8 cellular contexts compared by ENCODE assay signal in the genomic region with DNA sequence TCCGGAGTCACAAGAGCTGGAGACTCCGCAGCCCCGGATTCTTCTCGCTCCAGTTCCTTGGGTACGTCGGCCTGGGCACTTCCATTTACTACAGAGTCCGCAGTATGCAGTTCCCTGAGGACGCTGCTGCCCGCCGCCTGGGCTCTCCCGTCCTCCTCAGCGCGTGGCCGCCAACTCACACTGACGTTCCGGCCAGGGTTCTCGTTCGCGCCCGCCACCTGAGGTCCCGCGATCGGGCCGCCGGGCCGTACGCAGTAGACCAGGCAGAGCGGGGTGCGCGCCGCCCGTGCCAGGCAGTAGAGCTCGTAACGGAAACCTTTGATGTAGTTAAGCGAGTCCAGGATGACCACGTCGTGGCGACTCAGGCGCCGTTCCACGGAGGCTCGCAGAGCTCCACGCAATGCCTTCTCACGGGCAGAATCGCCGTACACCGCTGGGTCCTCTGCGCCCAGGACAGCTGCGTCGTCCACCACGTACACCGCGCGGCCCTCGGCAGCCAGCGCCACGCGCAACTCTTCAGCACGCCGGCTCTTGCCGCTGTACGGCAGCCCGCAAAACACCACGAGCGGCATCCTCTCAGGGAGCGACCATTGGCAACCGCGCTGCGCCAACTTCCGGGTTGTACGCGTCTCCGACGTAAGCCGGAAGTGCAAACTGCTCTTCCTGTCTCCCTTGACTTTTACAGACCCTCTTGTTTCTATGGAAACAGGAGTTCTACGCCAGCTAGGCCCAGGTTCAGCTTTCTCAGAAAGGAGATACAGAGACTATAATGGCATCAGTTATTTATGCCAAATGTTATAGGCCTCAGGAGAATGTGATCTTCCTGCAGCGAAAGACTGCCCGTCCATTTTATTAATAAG. TPM values are rescaled to one million over a fixed set of nuclear protein-coding genes. Genes with fewer than 3 reads are reported as not detected.
DNase-seq lines count a peak whose midpoint lies in the region; ATAC-seq and TF ChIP-seq lines count a peak whose summit lies in the region.

A gene with protein sequence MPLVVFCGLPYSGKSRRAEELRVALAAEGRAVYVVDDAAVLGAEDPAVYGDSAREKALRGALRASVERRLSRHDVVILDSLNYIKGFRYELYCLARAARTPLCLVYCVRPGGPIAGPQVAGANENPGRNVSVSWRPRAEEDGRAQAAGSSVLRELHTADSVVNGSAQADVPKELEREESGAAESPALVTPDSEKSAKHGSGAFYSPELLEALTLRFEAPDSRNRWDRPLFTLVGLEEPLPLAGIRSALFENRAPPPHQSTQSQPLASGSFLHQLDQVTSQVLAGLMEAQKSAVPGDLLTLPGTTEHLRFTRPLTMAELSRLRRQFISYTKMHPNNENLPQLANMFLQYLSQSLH (minus strand): TSS at position 621 of the 860 bp plus-strand sequence. CDS start 49 bp downstream, at position 572.

- H3K4me1 ChIP-seq in ES-I3 (ENCODE audit: insufficient read depth, low read length) (0 out of 2 replicates have a peak, but pooled peaks cover 3% of the 10 kb centered on the region), HAP-1 (peaks cover 23% of the 10 kb centered on the region)

- H3K9me3 Mint-ChIP-seq in nephron progenitor cell, result no peaks in the 10 kb centered on the region
- H3K9me3 Mint-ChIP-seq in stimulated activated naive CD8-positive, alpha-beta T cell treated with anti-CD3 and anti-CD28 coated beads, Interleukin-15, amount 100 ng/mL, for 72 hours, result no peaks in the 10 kb centered on the region

- peak; percentile 97 for ATAC-seq in stimulated activated naive CD8-positive, alpha-beta T cell treated with anti-CD3 and anti-CD28 coated beads, Interleukin-15, amount 100 ng/mL, for 72 hours

- no peaks in the 10 kb centered on the region for H3K9me3 ChIP-seq in ES-I3 (ENCODE audit: control insufficient read depth, insufficient read depth, low read length)
- no peaks in the 10 kb centered on the region for H3K9me3 ChIP-seq in HAP-1
- H3K9me3 ChIP-seq in MG63, result no peaks in the 10 kb centered on the region

- H3K4me3 ChIP-seq in HAP-1 (peak within 1 kb of the TSS; percentile 95), MG63 (peak within 1 kb of the TSS; percentile 79)

- DNase-seq in HAP-1 (ENCODE audit: low spot score in 2 of 2) (peak; percentile 92 to 94), MG63 (peak; percentile 89), SHP77 treated with DMSO at 0.1 percent for 48 hours (lab: John Stamatoyannopoulos, UW) (peak; percentile 62), fibroblast of the conjunctiva (ENCODE audit: low read depth) (peak; percentile 86), nephron progenitor cell (peak; percentile 82)
- peak; percentile 94 for DNase-seq in activated effector memory CD4-positive, alpha-beta T cell treated with anti-CD3 and anti-CD28 coated beads, Interleukin-2, amount 50 U/mL, for 16 hours
- DNase-seq in stimulated activated naive CD8-positive, alpha-beta T cell treated with anti-CD3 and anti-CD28 coated beads, Interleukin-15, amount 100 ng/mL, for 72 hours, result peak; percentile 81 to 89

- peak within 1 kb of the TSS; percentile 90 for H3K4me3 Mint-ChIP-seq in nephron progenitor cell
- peak within 1 kb of the TSS; percentile 89 to 95 for H3K4me3 Mint-ChIP-seq in stimulated activated naive CD8-positive, alpha-beta T cell treated with anti-CD3 and anti-CD28 coated beads, Interleukin-15, amount 100 ng/mL, for 72 hours

- H3K27me3 ChIP-seq in HAP-1 (ENCODE audit: low read depth), result no peaks in the 10 kb centered on the region
- no peaks in the 10 kb centered on the region for H3K27me3 ChIP-seq in MG63

- peaks cover 2% of the 10 kb centered on the region for H3K27me3 Mint-ChIP-seq in nephron progenitor cell (ENCODE audit: low read depth, poor library complexity)
- no peaks in the 10 kb centered on the region for H3K27me3 Mint-ChIP-seq in stimulated activated naive CD8-positive, alpha-beta T cell treated with anti-CD3 and anti-CD28 coated beads, Interleukin-15, amount 100 ng/mL, for 72 hours

- H3K36me3 ChIP-seq in ES-I3 (ENCODE audit: insufficient read depth, low read length), result peaks cover 7% of the 10 kb centered on the region; the same call in 1 of the 2 replicates
- H3K36me3 ChIP-seq in HAP-1 (replicated peaks), result peaks cover 18% of the 10 kb centered on the region
- peaks cover 2% of the 10 kb centered on the region; the same call in 1 of the 2 replicates for H3K36me3 ChIP-seq in MG63

- TF ChIP-seq CTCF in nephron progenitor cell (IDR thresholded peaks at IDR 0.05), result no peak

- peak within 1 kb of the TSS; percentile 88 for H3K9ac ChIP-seq in ES-I3 (ENCODE audit: low read depth, low read length)

- peaks cover 8% of the 10 kb centered on the region for H3K36me3 Mint-ChIP-seq in nephron progenitor cell (ENCODE audit: low read depth)

- peak within 1 kb of the TSS; percentile 91 for H3K27ac Mint-ChIP-seq in nephron progenitor cell
- peak within 1 kb of the TSS; percentile 95 to 98 for H3K27ac Mint-ChIP-seq in stimulated activated naive CD8-positive, alpha-beta T cell treated with anti-CD3 and anti-CD28 coated beads, Interleukin-15, amount 100 ng/mL, for 72 hours

- in situ Hi-C loops in HAP-1 (cut with MboI; ENCODE audit: low sequenced_read_pairs), result no loop called here

- peaks cover 37% of the 10 kb centered on the region for H3K4me1 Mint-ChIP-seq in nephron progenitor cell
- peaks cover 34% of the 10 kb centered on the region for H3K4me1 Mint-ChIP-seq in stimulated activated naive CD8-positive, alpha-beta T cell treated with anti-CD3 and anti-CD28 coated beads, Interleukin-15, amount 100 ng/mL, for 72 hours

RNA-seq across cellular contexts. Expression of the gene that starts here (rescaled TPM):
- 11.1 and 15.6 TPM in 2 replicates for total RNA-seq in MG63 (2014; rRNA removed; shearing (Covaris generic); ENCODE audit: low replicate concordance)

Comparison
In these comparisons a context has a peak if more than half of its experiments do, and no peak if none do; other contexts are left out.
1. Peak in every context shown above with its lines: DNase-seq, ATAC-seq and H3K4me3 ChIP-seq.